In the genomic region with DNA sequence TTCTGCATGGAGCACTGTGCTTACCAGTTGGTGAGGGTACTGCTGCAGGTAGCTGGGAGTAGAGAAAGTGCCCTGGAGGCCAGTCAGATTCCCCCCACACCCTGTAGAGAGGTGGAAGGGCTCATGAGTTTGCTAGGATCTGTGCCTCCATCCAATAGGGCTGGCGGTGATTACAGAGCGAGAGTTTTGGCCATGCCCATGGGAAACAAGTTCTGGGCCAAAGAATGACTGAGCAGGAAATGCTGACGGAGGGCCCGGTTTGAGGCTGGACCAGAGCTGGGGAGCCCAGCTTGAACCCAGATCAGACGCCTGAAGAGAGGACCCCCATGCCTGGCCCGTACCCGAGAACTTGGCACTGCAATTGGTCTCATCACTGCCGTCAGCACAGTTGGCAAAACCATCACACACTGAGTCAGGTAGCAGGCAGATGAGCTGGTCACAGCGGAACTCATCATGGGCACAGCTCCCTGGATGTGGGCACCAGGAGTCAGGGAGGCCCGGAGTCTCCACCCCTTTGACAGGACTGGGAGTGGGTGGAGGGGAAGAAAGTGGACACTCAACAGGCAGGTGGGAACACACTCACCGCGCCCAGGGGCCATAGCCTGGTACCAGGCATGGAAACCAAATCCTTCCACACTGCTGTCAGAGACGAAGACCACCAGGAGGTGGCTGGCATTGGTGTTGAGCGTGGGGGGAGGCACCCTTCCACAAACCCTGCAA, we compare ENCODE assay signal across 24 cellular contexts. TPM values are rescaled to one million over a fixed set of nuclear protein-coding genes. Genes with fewer than 3 reads are reported as not detected.
"Had no signal": no experiment of that assay in that cellular context is flagged by ENCODE, and none has a peak within 500 bp of the region (broad histone marks: within the 10 kb centered on the region; RNA-seq: fewer than 3 reads in every experiment).

No MANE protein-coding gene starts in this region.

- ATAC-seq: activated CD8-positive, alpha-beta memory T cell treated with anti-CD3 and anti-CD28 coated beads, Interleukin-2, amount 10 ng/mL, durations not matched to agents 7 days and 5 days; foreskin keratinocyte; natural killer cell treated with Interleukin-12 subunit alpha and Interleukin-12 subunit beta and Interleukin-15 and Interleukin-18, amount 100 ng/mL, for 72 hours had no signal

- H3K9me3 Mint-ChIP-seq: activated B cell treated with CpG ODN at 0.5 μM for 24 hours; activated CD4-positive, alpha-beta memory T cell treated with anti-CD3 and anti-CD28 coated beads, Interleukin-2, amount 10 ng/mL, durations not matched to agents 7 days and 5 days; dendritic cell treated with granulocyte-macrophage colony-stimulating factor and Interleukin-4, amounts not matched to agents 40 ng/mL and 50 ng/mL, for 4 days; mesothelial cell of epicardium; natural killer cell treated with Interleukin-12 subunit alpha and Interleukin-12 subunit beta and Interleukin-15 and Interleukin-18, amount 100 ng/mL, for 72 hours; T-helper 2 cell treated with Interferon-gamma antibody and Interleukin-4, amounts not matched to agents 5 μg/mL and 100 μg/mL, for 36 hours had no signal

- H3K36me3 ChIP-seq: thyroid gland had no signal

- H3K4me3 ChIP-seq: lung, thyroid gland had no signal

- DNase-seq: activated B cell treated with CpG ODN at 0.5 μM for 24 hours; activated CD4-positive, alpha-beta memory T cell treated with anti-CD3 and anti-CD28 coated beads, Interleukin-2, amount 10 ng/mL, durations not matched to agents 7 days and 5 days; activated CD4-positive, alpha-beta T cell treated with anti-CD3 and anti-CD28 coated beads for 4 hours; activated CD8-positive, alpha-beta memory T cell treated with anti-CD3 and anti-CD28 coated beads, Interleukin-2, amount 10 ng/mL, durations not matched to agents 7 days and 5 days; effector CD8-positive, alpha-beta T cell; foreskin keratinocyte; hippocampal formation; retina; stimulated activated CD4-positive, alpha-beta T cell treated with anti-CD3 and anti-CD28 coated beads, Interleukin-12 subunit alpha, Interleukin-12 subunit beta, amount 100 ng/mL, for 4 hours; stimulated activated CD4-positive, alpha-beta T cell treated with anti-CD3 and anti-CD28 coated beads, Interleukin-1b, Interleukin-23, amount 100 ng/mL, for 48 hours; stimulated activated CD8-positive, alpha-beta memory T cell treated with anti-CD3 and anti-CD28 coated beads, Interleukin-4, amount 100 ng/mL, for 48 hours; stimulated activated naive CD4-positive, alpha-beta T cell; thyroid gland had no signal

- H3K4me3 Mint-ChIP-seq: activated B cell treated with CpG ODN at 0.5 μM for 24 hours; activated CD4-positive, alpha-beta memory T cell treated with anti-CD3 and anti-CD28 coated beads, Interleukin-2, amount 10 ng/mL, durations not matched to agents 7 days and 5 days; activated CD8-positive, alpha-beta memory T cell treated with anti-CD3 and anti-CD28 coated beads, Interleukin-2, amount 10 ng/mL, durations not matched to agents 7 days and 5 days; activated naive CD8-positive, alpha-beta T cell; dendritic cell treated with granulocyte-macrophage colony-stimulating factor and Interleukin-4, amounts not matched to agents 40 ng/mL and 50 ng/mL, for 4 days; mesothelial cell of epicardium; natural killer cell treated with Interleukin-12 subunit alpha and Interleukin-12 subunit beta and Interleukin-15 and Interleukin-18, amount 100 ng/mL, for 72 hours; T-helper 2 cell treated with Interferon-gamma antibody and Interleukin-4, amounts not matched to agents 5 μg/mL and 100 μg/mL, for 36 hours had no signal

- H3K27ac Mint-ChIP-seq: activated B cell treated with CpG ODN at 0.5 μM for 24 hours; activated CD4-positive, alpha-beta memory T cell treated with anti-CD3 and anti-CD28 coated beads, Interleukin-2, amount 10 ng/mL, durations not matched to agents 7 days and 5 days; activated CD8-positive, alpha-beta memory T cell treated with anti-CD3 and anti-CD28 coated beads, Interleukin-2, amount 10 ng/mL, durations not matched to agents 7 days and 5 days; activated naive CD8-positive, alpha-beta T cell; dendritic cell treated with granulocyte-macrophage colony-stimulating factor and Interleukin-4, amounts not matched to agents 40 ng/mL and 50 ng/mL, for 4 days; mesothelial cell of epicardium; natural killer cell treated with Interleukin-12 subunit alpha and Interleukin-12 subunit beta and Interleukin-15 and Interleukin-18, amount 100 ng/mL, for 72 hours; T-helper 2 cell treated with Interferon-gamma antibody and Interleukin-4, amounts not matched to agents 5 μg/mL and 100 μg/mL, for 36 hours had no signal

- H3K9me3 ChIP-seq: thyroid gland had no signal

- H3K36me3 Mint-ChIP-seq: activated CD8-positive, alpha-beta memory T cell treated with anti-CD3 and anti-CD28 coated beads, Interleukin-2, amount 10 ng/mL, durations not matched to agents 7 days and 5 days; activated naive CD8-positive, alpha-beta T cell; mesothelial cell of epicardium; natural killer cell treated with Interleukin-12 subunit alpha and Interleukin-12 subunit beta and Interleukin-15 and Interleukin-18, amount 100 ng/mL, for 72 hours had no signal

- H3K27me3 ChIP-seq: thyroid gland had no signal

- H3K27ac ChIP-seq: foreskin keratinocyte, thyroid gland had no signal

- H3K4me1 ChIP-seq: foreskin keratinocyte had no signal

RNA-seq across cellular contexts. Expression of gene MFRP, which starts 2.1 kb away (rescaled TPM):
- total RNA-seq: activated B cell treated with CpG ODN at 0.5 μM for 24 hours; activated CD4-positive, alpha-beta memory T cell treated with anti-CD3 and anti-CD28 coated beads, Interleukin-2, amount 10 ng/mL, durations not matched to agents 7 days and 5 days; activated CD8-positive, alpha-beta memory T cell treated with anti-CD3 and anti-CD28 coated beads, Interleukin-2, amount 10 ng/mL, durations not matched to agents 7 days and 5 days; cerebellum; endothelial cell of umbilical vein; foreskin keratinocyte; lung; mesothelial cell of epicardium; natural killer cell treated with Interleukin-12 subunit alpha and Interleukin-12 subunit beta and Interleukin-15 and Interleukin-18, amount 100 ng/mL, for 72 hours; posterior vena cava; subcutaneous adipose tissue; thyroid gland; urinary bladder had no signal

RNA-seq across cellular contexts. Expression of gene C1QTNF5, which starts 3.8 kb away (rescaled TPM):
- total RNA-seq: activated B cell treated with CpG ODN at 0.5 μM for 24 hours; activated CD4-positive, alpha-beta memory T cell treated with anti-CD3 and anti-CD28 coated beads, Interleukin-2, amount 10 ng/mL, durations not matched to agents 7 days and 5 days; activated CD8-positive, alpha-beta memory T cell treated with anti-CD3 and anti-CD28 coated beads, Interleukin-2, amount 10 ng/mL, durations not matched to agents 7 days and 5 days; foreskin keratinocyte; natural killer cell treated with Interleukin-12 subunit alpha and Interleukin-12 subunit beta and Interleukin-15 and Interleukin-18, amount 100 ng/mL, for 72 hours had no signal

RNA-seq across cellular contexts. Expression of gene USP2, which starts 37.0 kb away (rescaled TPM):
- total RNA-seq: natural killer cell treated with Interleukin-12 subunit alpha and Interleukin-12 subunit beta and Interleukin-15 and Interleukin-18, amount 100 ng/mL, for 72 hours had no signal
